ENCODE assay signal across 16 cellular contexts in the genomic region with DNA sequence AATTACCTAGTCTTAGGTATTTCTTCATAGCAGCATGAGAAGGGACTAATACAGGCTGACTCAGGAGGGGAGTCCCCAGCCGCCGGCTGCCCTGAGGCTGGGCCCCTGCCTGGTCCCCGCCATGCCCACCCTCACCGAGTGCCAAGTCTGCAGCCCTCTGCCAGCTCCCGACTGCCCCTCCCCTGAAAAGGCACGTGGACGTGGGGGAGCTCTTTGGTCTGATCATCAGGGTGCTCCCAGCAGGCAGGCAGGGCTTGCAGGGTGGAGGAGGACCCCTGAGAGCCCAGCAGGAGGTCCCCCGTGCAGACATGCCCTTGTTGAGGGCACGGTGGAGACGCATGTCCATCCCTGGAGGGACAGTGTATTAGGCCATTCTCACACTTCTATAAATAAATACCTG.
DNase-seq lines count a peak whose midpoint lies in the region; ATAC-seq and TF ChIP-seq lines count a peak whose summit lies in the region.
"Had no signal": no experiment of that assay in that cellular context is flagged by ENCODE, and none has a peak within 500 bp of the region (broad histone marks: within the 10 kb centered on the region; RNA-seq: fewer than 3 reads in every experiment).

No MANE protein-coding gene starts in this region.

- no peak overlapping the region for H3K4me2 ChIP-seq in neuronal stem cell (ENCODE audit: insufficient read depth, low read length, poor library complexity, severe bottlenecking)

- no peak for TF ChIP-seq CTCF in heart right ventricle (IDR thresholded peaks at IDR 0.05)
- TF ChIP-seq CTCF in RWPE2 (IDR thresholded peaks at IDR 0.05; ENCODE audit: poor library complexity, severe bottlenecking) = no peak
- no peak for TF ChIP-seq CTCF in spleen (IDR thresholded peaks at IDR 0.05 in 8 of 11, conservative IDR thresholded peaks at IDR 0.05 in 3 of 11)

- no peak overlapping the region for H4K8ac ChIP-seq in neuronal stem cell (ENCODE audit: low read depth, low read length)

- no peak overlapping the region for H3K9ac ChIP-seq in neuronal stem cell (ENCODE audit: low read depth, low read length, poor library complexity)

- peak overlapping the region; percentile 41 for H2BK12ac ChIP-seq in neuronal stem cell (ENCODE audit: low read length)

- H3K36me3 ChIP-seq in heart right ventricle = no peaks in the 10 kb centered on the region
- no peaks in the 10 kb centered on the region for H3K36me3 ChIP-seq in RWPE2 (ENCODE audit: low read depth)
- H3K36me3 ChIP-seq in neuronal stem cell (replicated peaks in 1 of 2; ENCODE audit: control insufficient read depth in 2 of 2, insufficient read depth in 2 of 2, low read length in 2 of 2) = no peaks in the 10 kb centered on the region
- H3K36me3 ChIP-seq in spleen = no peaks in the 10 kb centered on the region
- H3K36me3 ChIP-seq: BE2C had no signal

- H3K4ac ChIP-seq in neuronal stem cell (ENCODE audit: low read length) = no peak overlapping the region

- H3K4me1 ChIP-seq in heart right ventricle (no peaks in the 10 kb centered on the region), RWPE2 (ENCODE audit: insufficient read depth, poor library complexity, severe bottlenecking) (no peaks in the 10 kb centered on the region), neuronal stem cell (ENCODE audit: control insufficient read depth in 2 of 2, insufficient read depth in 1 of 2, low read depth in 1 of 2, low read length in 2 of 2) (peaks cover 0 to 9% of the 10 kb centered on the region in 2 donors), spleen (no peaks in the 10 kb centered on the region)
- H3K4me1 ChIP-seq: BE2C had no signal

- H3K14ac ChIP-seq in neuronal stem cell (ENCODE audit: low read length) = no peak overlapping the region

- H2BK120ac ChIP-seq in neuronal stem cell (ENCODE audit: low read depth, low read length) = no peak overlapping the region

- ATAC-seq in Right ventricle myocardium superior (ENCODE audit: poor library complexity) = no peak
- ATAC-seq in heart right ventricle = no peak
- no peak for ATAC-seq in RWPE2 (ENCODE audit: low read depth)
- ATAC-seq in left colon = no peak
- no peak for ATAC-seq in HG03280 (IDR thresholded peaks at IDR 0.05; ENCODE audit: unreplicated experiment)

- H2BK5ac ChIP-seq in neuronal stem cell (ENCODE audit: low read length) = peak overlapping the region; percentile 48

- H3K79me1 ChIP-seq in neuronal stem cell (ENCODE audit: low read depth, low read length) = no peaks in the 10 kb centered on the region

- intact Hi-C loops in Right ventricle myocardium superior (cut with DNase I) (no loop called here), heart right ventricle (cut with DNase I) (no loop called here), spleen (cut with DNase I; ENCODE audit: low total_unique reads) (no loop called here), left colon (cut with DNase I, micrococcal nuclease) (no loop called here)

- TF ChIP-seq POLR2A in spleen (IDR thresholded peaks at IDR 0.05) = no peak

- peaks cover 0 to 80% (median 40%) of the 10 kb centered on the region in 7 donors for H3K27me3 ChIP-seq in heart right ventricle
- H3K27me3 ChIP-seq in RWPE2 (ENCODE audit: insufficient read depth, poor library complexity, severe bottlenecking) = peaks cover 5% of the 10 kb centered on the region
- H3K27me3 ChIP-seq in neuronal stem cell (ENCODE audit: control insufficient read depth in 3 of 3, insufficient read depth in 3 of 3, low read depth in 1 of 3, low read length in 3 of 3) = peaks cover 0 to 16% (median 0%) of the 10 kb centered on the region in 3 experiments
- H3K27me3 ChIP-seq in spleen (replicated peaks in 1 of 7) = peaks cover 0 to 77% (median 23%) of the 10 kb centered on the region in 7 donors

- H2AFZ ChIP-seq in neuronal stem cell (ENCODE audit: low read length) = no peak overlapping the region

- 67 to 77% methylated on average over 10 of the region's 10 CpGs for WGBS in heart right ventricle, 2 donors
- WGBS in neuronal stem cell (ENCODE audit: extremely low coverage in 2 of 2, insufficient read length in 2 of 2, insufficient replicate concordance in 1 of 2), 2 donors = no CpG with 5 or more reads among the region's 10 CpGs
- 73 to 88% (median 83%) methylated on average over 10 of the region's 10 CpGs for WGBS in spleen, 5 donors

- peak; percentile 23 for DNase-seq in Right ventricle myocardium superior
- DNase-seq in heart right ventricle = no peak
- peak; percentile 28 for DNase-seq in RWPE2 (ENCODE audit: low spot score)
- no peak for DNase-seq in neuronal stem cell (ENCODE audit: low spot score)
- DNase-seq in spleen = peak; percentile 41
- DNase-seq in left colon = no peak
- no peak for DNase-seq in activated gamma-delta T cell (lab: John Stamatoyannopoulos, UW)
- DNase-seq: 8988T; BE2C; C1 segment of cervical spinal cord; CD4-positive, alpha-beta T cell; DMS153; DMS79; GDM1; H9 had no signal

- no peak overlapping the region for H3K23ac ChIP-seq in neuronal stem cell (ENCODE audit: low read depth, low read length, poor library complexity)

- peaks cover 0 to 4% (median 0%) of the 10 kb centered on the region in 11 donors for H3K9me3 ChIP-seq in heart right ventricle
- no peaks in the 10 kb centered on the region for H3K9me3 ChIP-seq in RWPE2 (ENCODE audit: severe bottlenecking)
- no peaks in the 10 kb centered on the region for H3K9me3 ChIP-seq in neuronal stem cell (replicated peaks in 1 of 2; ENCODE audit: control insufficient read depth in 2 of 2, insufficient read depth in 1 of 2, low read depth in 1 of 2, low read length in 2 of 2)
- peaks cover 0 to 14% (median 2%) of the 10 kb centered on the region in 8 donors for H3K9me3 ChIP-seq in spleen
- H3K9me3 ChIP-seq: BE2C had no signal

- H2BK15ac ChIP-seq in neuronal stem cell (ENCODE audit: low read length) = peak overlapping the region; percentile 64

- H2AK5ac ChIP-seq in neuronal stem cell (ENCODE audit: low read depth, low read length) = peak overlapping the region; percentile 86

- peak overlapping the region; percentile 59 for H3K18ac ChIP-seq in neuronal stem cell (ENCODE audit: low read length)

- H3K4me3 ChIP-seq in heart right ventricle (no peak overlapping the region), RWPE2 (ENCODE audit: severe bottlenecking) (no peak overlapping the region), neuronal stem cell (ENCODE audit: low read length in 2 of 2) (no peak overlapping the region), spleen (no peak overlapping the region)

- H3K27ac ChIP-seq in heart right ventricle (no peak overlapping the region), RWPE2 (ENCODE audit: poor library complexity, severe bottlenecking) (no peak overlapping the region), neuronal stem cell (replicated peaks; ENCODE audit: low read length) (no peak overlapping the region), spleen (no peak overlapping the region)

- no peak overlapping the region for H4K91ac ChIP-seq in neuronal stem cell (ENCODE audit: low read depth, low read length, poor library complexity)

Comparison
In these comparisons a context has a peak if more than half of its experiments do, and no peak if none do; other contexts are left out.
1. DNase-seq: peak in Right ventricle myocardium superior (single experiment), RWPE2 (single experiment) and spleen (single experiment); none in heart right ventricle (0 of 2), neuronal stem cell (single experiment), left colon (0 of 2) and activated gamma-delta T cell (single experiment).